Comparison of ENCODE assay signal across 27 cellular contexts in genomic region chrX:43328358-43328946, GRCh38.
"Had no signal": no experiment of that assay in that cellular context is flagged by ENCODE, and none has a peak within 500 bp of the region (broad histone marks: within the 10 kb centered on the region; RNA-seq: fewer than 3 reads in every experiment).

No MANE protein-coding gene starts in this region.

- H3K27ac ChIP-seq: breast epithelium, PC-9 had no signal

- H3K27me3 Mint-ChIP-seq: activated CD8-positive, alpha-beta memory T cell treated with anti-CD3 and anti-CD28 coated beads, Interleukin-2, amount 10 ng/mL, durations not matched to agents 7 days and 5 days; activated naive CD4-positive, alpha-beta T cell treated with anti-CD3 and anti-CD28 coated beads, Interleukin-2, amount 50 U/mL, for 24 hours; T-helper 17 cell had no signal

- ATAC-seq: activated CD8-positive, alpha-beta memory T cell treated with anti-CD3 and anti-CD28 coated beads, Interleukin-2, amount 10 ng/mL, durations not matched to agents 7 days and 5 days; T-helper 17 cell; WTC11 had no signal

- H3K27ac Mint-ChIP-seq: activated CD8-positive, alpha-beta memory T cell treated with anti-CD3 and anti-CD28 coated beads, Interleukin-2, amount 10 ng/mL, durations not matched to agents 7 days and 5 days; activated naive CD4-positive, alpha-beta T cell treated with anti-CD3 and anti-CD28 coated beads, Interleukin-2, amount 50 U/mL, for 24 hours; activated T-cell treated with anti-CD3 and anti-CD28 coated beads, Interleukin-2, amount 50 U/mL, for 24 hours; activated T-helper 1 cell treated with anti-CD3 and anti-CD28 coated beads, Interleukin-12 subunit alpha, Interleukin-12 subunit beta, Interleukin-2, Interleukin-4 antibody, amounts not matched to agents 30 ng/mL and 10 ng/mL and 1 ng/mL, durations not matched to agents 14 hours and 24 hours and 36 hours; T-helper 17 cell; WTC11 had no signal

- H3K4me3 ChIP-seq: breast epithelium, PC-9 had no signal

- H3K4me1 Mint-ChIP-seq: activated CD8-positive, alpha-beta memory T cell treated with anti-CD3 and anti-CD28 coated beads, Interleukin-2, amount 10 ng/mL, durations not matched to agents 7 days and 5 days; activated naive CD4-positive, alpha-beta T cell treated with anti-CD3 and anti-CD28 coated beads, Interleukin-2, amount 50 U/mL, for 24 hours; T-helper 17 cell; WTC11 had no signal

- H3K4me1 ChIP-seq: breast epithelium had no signal

- H3K4me2 ChIP-seq: PC-9 had no signal

- H3K4me3 Mint-ChIP-seq: activated CD8-positive, alpha-beta memory T cell treated with anti-CD3 and anti-CD28 coated beads, Interleukin-2, amount 10 ng/mL, durations not matched to agents 7 days and 5 days; activated naive CD4-positive, alpha-beta T cell treated with anti-CD3 and anti-CD28 coated beads, Interleukin-2, amount 50 U/mL, for 24 hours; activated T-cell treated with anti-CD3 and anti-CD28 coated beads, Interleukin-2, amount 50 U/mL, for 24 hours; activated T-helper 1 cell treated with anti-CD3 and anti-CD28 coated beads, Interleukin-12 subunit alpha, Interleukin-12 subunit beta, Interleukin-2, Interleukin-4 antibody, amounts not matched to agents 30 ng/mL and 10 ng/mL and 1 ng/mL, durations not matched to agents 14 hours and 24 hours and 36 hours; T-helper 17 cell; WTC11 had no signal

- H2AFZ ChIP-seq: PC-9 had no signal

- DNase-seq: activated CD4-positive, alpha-beta T cell treated with anti-CD3 and anti-CD28 coated beads for 48 hours; activated CD4-positive, alpha-beta T cell treated with anti-CD3 and anti-CD28 coated beads, Interleukin-2, amount 50 U/mL, for 48 hours; activated CD4-positive, CD25-positive, alpha-beta regulatory T cell treated with anti-CD3 and anti-CD28 coated beads, Interleukin-2, amount 50 U/mL, for 72 hours; activated CD8-positive, alpha-beta memory T cell treated with anti-CD3 and anti-CD28 coated beads, Interleukin-2, amount 10 ng/mL, durations not matched to agents 7 days and 5 days; activated effector memory CD4-positive, alpha-beta T cell treated with Interleukin-2 at 50 U/mL for 16 hours; activated naive CD4-positive, alpha-beta T cell; activated T-cell treated with anti-CD3 and anti-CD28 coated beads, Interleukin-2, amount 50 U/mL, for 24 hours; aorta; caudate nucleus; Karpas-422; NCI-H1105 treated with DMSO at 0.1 percent for 48 hours; NCI-H1436 treated with DMSO at 0.1 percent for 48 hours; NCI-H187; NCI-H2081; NCI-H2171 treated with DMSO at 0.1 percent for 48 hours; NCI-H226; NCI-H526 treated with DMSO at 0.1 percent for 48 hours; NCI-H82; NK-92 treated with Interleukin-12 subunit alpha and Interleukin-12 subunit beta, amount 100 ng/mL, for 24 hours; PC-9; SHP77 treated with DMSO at 0.1 percent for 48 hours; T-helper 17 cell; T-helper 9 cell had no signal

- H3K36me3 Mint-ChIP-seq: activated CD8-positive, alpha-beta memory T cell treated with anti-CD3 and anti-CD28 coated beads, Interleukin-2, amount 10 ng/mL, durations not matched to agents 7 days and 5 days had no signal

- H3K36me3 ChIP-seq: breast epithelium had no signal
